In the genomic region with DNA sequence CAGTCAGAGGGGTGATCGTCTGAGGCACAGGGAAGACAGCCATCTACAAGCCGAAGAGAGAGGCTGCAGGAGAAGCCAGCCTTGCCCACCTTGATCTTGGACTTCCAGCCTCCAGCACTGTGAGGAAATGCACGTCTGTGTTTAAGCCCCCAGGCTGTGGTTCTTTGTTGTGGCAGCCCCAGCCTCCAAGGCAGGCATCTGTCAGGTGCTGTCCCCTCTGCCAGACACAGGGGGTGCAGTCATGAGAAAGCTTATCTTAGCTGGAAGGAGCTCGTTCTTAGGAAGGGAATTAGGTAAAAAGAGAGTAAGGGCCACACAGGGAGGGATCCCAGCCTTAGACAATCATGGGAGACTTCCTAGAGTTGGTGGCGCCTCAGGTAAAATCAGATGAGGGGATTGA, we compare ENCODE assay signal across 7 cellular contexts.
A peak's percentile ranks its signal among the peaks of the same experiment; 100 is the strongest.
DNase-seq lines count a peak whose midpoint lies in the region; ATAC-seq, FAIRE-seq and TF ChIP-seq lines count a peak whose summit lies in the region.
"Not testable (repeated sequence)": the region's sequence is repeated elsewhere in the genome, so short reads cannot be mapped to it uniquely, and the experiment has no call there.

No MANE protein-coding gene starts in this region.

- H3K79me1 ChIP-seq in H1 (ENCODE audit: low read depth, low read length) = not testable (repeated sequence)

- H3K9me3 Mint-ChIP-seq in GM23338, WTC11: not testable (repeated sequence)

- not testable (repeated sequence) for H3F3A ChIP-seq in GM23338 (replicated peaks; ENCODE audit: low read depth)

- not testable (repeated sequence) for H3K23ac ChIP-seq in H1 (ENCODE audit: insufficient read length)

- H2AFZ ChIP-seq in GM23338; K562 (ENCODE audit: low read depth, low read length); H1 (ENCODE audit: low read length); HepG2 (ENCODE audit: low read length): not testable (repeated sequence)

- FAIRE-seq in A549 (lab: Jason Lieb, UNC) = not testable (repeated sequence)
- FAIRE-seq in K562 (lab: Jason Lieb, UNC) (peak; percentile 51), bronchial epithelial cell (lab: Jason Lieb, UNC) (peak; percentile 83), H1 (lab: Jason Lieb, UNC) (peak; percentile 87), HepG2 (lab: Jason Lieb, UNC) (peak; percentile 34)

- not testable (repeated sequence) for H3K27me3 Mint-ChIP-seq in GM23338 (ENCODE audit: insufficient read depth, low read depth, poor library complexity); WTC11 (ENCODE audit: low read depth)

- BruUV-seq in K562 (replicated peaks; lab: Mats Ljungman, UMichigan); HepG2 (replicated peaks; lab: Mats Ljungman, UMichigan): not testable (repeated sequence)

- TF ChIP-seq POLR2A in A549 (IDR thresholded peaks at IDR 0.05; ENCODE audit: low read length); K562 (conservative IDR thresholded peaks at IDR 0.05); H1 (IDR thresholded peaks at IDR 0.05; ENCODE audit: control extremely low read depth in 1 of 2, low read depth in 2 of 2, low read length in 2 of 2); HepG2 (IDR thresholded peaks at IDR 0.05; ENCODE audit: insufficient read depth in 1 of 2, low read depth in 2 of 2, low read length in 2 of 2): not testable (repeated sequence)

- not testable (repeated sequence) for TF ChIP-seq CTCF in A549 (IDR thresholded peaks at IDR 0.05); GM23338 (conservative IDR thresholded peaks at IDR 0.05; ENCODE audit: low read depth in 2 of 2); WTC11 (IDR thresholded peaks at IDR 0.05); K562 (IDR thresholded peaks at IDR 0.05 in 2 of 3, conservative IDR thresholded peaks at IDR 0.05 in 1 of 3; ENCODE audit: insufficient read depth in 2 of 3, low read depth in 1 of 3, low read length in 3 of 3); bronchial epithelial cell (IDR thresholded peaks at IDR 0.05; ENCODE audit: insufficient read depth, low read length, severe bottlenecking); H1 (IDR thresholded peaks at IDR 0.05; ENCODE audit: control extremely low read depth in 1 of 3, insufficient read depth in 1 of 3, low read depth in 1 of 3, low read length in 3 of 3); HepG2 (CRISPR knock-in tag; IDR thresholded peaks at IDR 0.05)

- POLR2A ChIA-PET in A549 (lab: Yijun Ruan, JAX); WTC11 (lab: Charles Lee); K562 (lab: Yijun Ruan, JAX); H1 (lab: Charles Lee; ENCODE audit: partially characterized antibody); HepG2 (lab: Yijun Ruan, JAX): not testable (repeated sequence)

- not testable (repeated sequence) for H3K9me1 ChIP-seq in K562 (ENCODE audit: control insufficient read depth, insufficient read depth, low read length)

- H3K4me1 ChIP-seq in A549; GM23338 (ENCODE audit: insufficient read depth); K562 (replicated peaks in 1 of 2; ENCODE audit: control insufficient read depth in 2 of 2, insufficient read depth in 2 of 2, low read length in 2 of 2); H1 (replicated peaks in 1 of 4; ENCODE audit: control insufficient read depth in 3 of 4, insufficient read depth in 4 of 4, low read length in 3 of 4); HepG2 (ENCODE audit: insufficient read depth, low read length): not testable (repeated sequence)

- TF ChIP-seq RAD21 in A549 (conservative IDR thresholded peaks at IDR 0.05 in 1 of 2, IDR thresholded peaks at IDR 0.05 in 1 of 2); K562 (CRISPR knock-in tag; conservative IDR thresholded peaks at IDR 0.05 in 1 of 2, IDR thresholded peaks at IDR 0.05 in 1 of 2); H1 (IDR thresholded peaks at IDR 0.05 in 1 of 2, conservative IDR thresholded peaks at IDR 0.05 in 1 of 2; ENCODE audit: low read depth in 2 of 2, low read length in 2 of 2); HepG2 (CRISPR knock-in tag; IDR thresholded peaks at IDR 0.05): not testable (repeated sequence)

- not testable (repeated sequence) for H3K9ac ChIP-seq in K562 (ENCODE audit: insufficient read depth in 1 of 2, low read depth in 2 of 2, low read length in 2 of 2); H1 (replicated peaks in 1 of 4; ENCODE audit: extremely low read depth in 1 of 4, low read depth in 3 of 4, low read length in 3 of 4); HepG2 (ENCODE audit: insufficient read depth, low read depth, low read length)

- not testable (repeated sequence) for H3K4ac ChIP-seq in H1 (replicated peaks; ENCODE audit: insufficient read length, low read depth, low read length)

- not testable (repeated sequence) for H3K23me2 ChIP-seq in H1 (ENCODE audit: low read depth, low read length)

- not testable (repeated sequence) for H3K14ac ChIP-seq in H1 (ENCODE audit: insufficient read length)

- CTCF ChIA-PET in A549 (lab: Yijun Ruan, JAX); WTC11 (lab: Charles Lee); K562 (lab: Yijun Ruan, JAX; ENCODE audit: low intra/inter-chr PET ratio); H1 (lab: Charles Lee; ENCODE audit: partially characterized antibody); HepG2 (lab: Yijun Ruan, JAX; ENCODE audit: low intra/inter-chr PET ratio, low total read pairs): not testable (repeated sequence)

- H3K36me3 Mint-ChIP-seq in GM23338 (ENCODE audit: low read depth); WTC11: not testable (repeated sequence)

- not testable (repeated sequence) for H2BK120ac ChIP-seq in H1 (replicated peaks; ENCODE audit: low read depth, low read length)

- not testable (repeated sequence) for H3K4me3 ChIP-seq in A549; GM23338; K562; bronchial epithelial cell (ENCODE audit: low read depth, low read length); H1 (ENCODE audit: extremely low read depth in 1 of 4, insufficient read depth in 2 of 4, low read depth in 3 of 4, low read length in 4 of 4); HepG2 (replicated peaks in 1 of 3; ENCODE audit: insufficient read depth in 1 of 3, low read depth in 2 of 3, low read length in 3 of 3)

- not testable (repeated sequence) for H2BK12ac ChIP-seq in H1 (ENCODE audit: low read depth, low read length)

- peak; percentile 34 to 44; a peak in 2 of 6 replicates for ATAC-seq in A549
- peak; percentile 94 for ATAC-seq in GM23338
- peak; percentile 94 for ATAC-seq in WTC11
- ATAC-seq in K562, HepG2: not testable (repeated sequence)

- not testable (repeated sequence) for H2AK5ac ChIP-seq in H1 (ENCODE audit: low read depth, low read length)

- H3K27me3 ChIP-seq in GM23338 (ENCODE audit: insufficient read depth); K562 (ENCODE audit: control insufficient read depth in 2 of 2, insufficient read depth in 2 of 2, low read length in 2 of 2); bronchial epithelial cell (ENCODE audit: control insufficient read depth, insufficient read depth, low read length); H1 (replicated peaks in 1 of 4; ENCODE audit: control insufficient read depth in 3 of 4, extremely low read depth in 1 of 4, insufficient read depth in 3 of 4, low read length in 3 of 4); HepG2 (ENCODE audit: control insufficient read depth in 1 of 2, insufficient read depth in 2 of 2, low read length in 2 of 2): not testable (repeated sequence)

- not testable (repeated sequence) for H3K27ac Mint-ChIP-seq in GM23338, WTC11

- H3K9me2 ChIP-seq in GM23338 (ENCODE audit: insufficient read depth) = not testable (repeated sequence)

- TF ChIP-seq EP300 in A549 (IDR thresholded peaks at IDR 0.05); K562 (IDR thresholded peaks at IDR 0.05; ENCODE audit: low read length); H1 (IDR thresholded peaks at IDR 0.05; ENCODE audit: borderline replicate concordance in 1 of 2, low read depth in 2 of 2, low read length in 2 of 2); HepG2 (IDR thresholded peaks at IDR 0.05; ENCODE audit: low read depth in 2 of 2, low read length in 2 of 2); HepG2 (CRISPR knock-in tag; IDR thresholded peaks at IDR 0.05; ENCODE audit: borderline replicate concordance): not testable (repeated sequence)

- H4K91ac ChIP-seq in H1 (replicated peaks; ENCODE audit: insufficient read length, low read length) = not testable (repeated sequence)

- H3K56ac ChIP-seq in H1 (replicated peaks; ENCODE audit: insufficient read length, low read depth, low read length) = not testable (repeated sequence)

- H4K20me1 ChIP-seq in GM23338 (replicated peaks; ENCODE audit: insufficient read depth); K562 (replicated peaks; ENCODE audit: control insufficient read depth, insufficient read depth, low read length); H1 (replicated peaks in 1 of 2; ENCODE audit: control insufficient read depth in 1 of 2, insufficient read depth in 2 of 2, low read length in 2 of 2); HepG2 (ENCODE audit: insufficient read depth, low read length): not testable (repeated sequence)

- H4K5ac ChIP-seq in H1 (ENCODE audit: insufficient read length, low read depth, low read length) = not testable (repeated sequence)

- not testable (repeated sequence) for DNase-seq in A549 (ENCODE audit: low read depth in 1 of 2, low spot score in 1 of 2); GM23338 (ENCODE audit: low spot score); WTC11 (ENCODE audit: low spot score); K562 (ENCODE audit: extremely low read depth in 1 of 4, low spot score in 3 of 4); bronchial epithelial cell (ENCODE audit: low read depth); H1 (ENCODE audit: low read depth in 1 of 2, low spot score in 2 of 2); HepG2 (ENCODE audit: low spot score)

- H3K79me2 ChIP-seq in GM23338 (replicated peaks; ENCODE audit: insufficient read depth); K562 (ENCODE audit: control insufficient read depth, insufficient read depth, low read length); H1 (ENCODE audit: control insufficient read depth in 1 of 2, insufficient read depth in 2 of 2, low read length in 2 of 2); HepG2 (ENCODE audit: insufficient read depth, low read length): not testable (repeated sequence)

- no CpG with 5 or more reads among the region's 5 CpGs for WGBS in A549 (ENCODE audit: missing lambda C conversion rate)
- WGBS in K562 (ENCODE audit: insufficient coverage, low coverage, missing lambda C conversion rate) = no CpG with 5 or more reads among the region's 5 CpGs
- no CpG with 5 or more reads among the region's 5 CpGs for WGBS in H1 (ENCODE audit: extremely low coverage in 1 of 2, insufficient coverage in 1 of 2, insufficient read length in 1 of 2, insufficient replicate concordance in 2 of 2, low coverage in 1 of 2, low lambda C conversion rate in 2 of 2, missing lambda C conversion rate in 1 of 2), 2 experiments
- WGBS in HepG2 (ENCODE audit: low lambda C conversion rate) = no CpG with 5 or more reads among the region's 5 CpGs

- not testable (repeated sequence) for H2BK5ac ChIP-seq in H1 (ENCODE audit: low read depth, low read length)

- H3K4me2 ChIP-seq in A549; GM23338; K562 (ENCODE audit: insufficient read depth, low read length); H1 (ENCODE audit: insufficient read depth in 1 of 2, low read depth in 2 of 2, low read length in 2 of 2); HepG2 (ENCODE audit: low read depth, low read length): not testable (repeated sequence)

- in situ Hi-C loops in K562 (cut with MboI); HepG2 (cut with HindIII; ENCODE audit: extremely low pct_ligation_motif_present, low pct_unique_long_range_greater_than_20kb): not testable (repeated sequence)

- intact Hi-C loops in K562 (cut with micrococcal nuclease); HepG2 (cut with micrococcal nuclease; ENCODE audit: unreplicated experiment): not testable (repeated sequence)

- H2BK15ac ChIP-seq in H1 (ENCODE audit: low read length) = not testable (repeated sequence)

- not testable (repeated sequence) for H4K8ac ChIP-seq in H1 (ENCODE audit: extremely low read depth, insufficient read depth, low read length)

- H3K18ac ChIP-seq in H1 (ENCODE audit: extremely low read depth, low read length) = not testable (repeated sequence)

- H3K9me3 ChIP-seq in A549; K562 (replicated peaks; ENCODE audit: control insufficient read depth, insufficient read depth, low read depth, low read length); H1 (ENCODE audit: insufficient read depth in 2 of 2, low read depth in 1 of 2, low read length in 1 of 2); HepG2 (ENCODE audit: low read length): not testable (repeated sequence)

- not testable (repeated sequence) for H3K36me3 ChIP-seq in GM23338 (ENCODE audit: insufficient read depth); K562 (ENCODE audit: control insufficient read depth, insufficient read depth, low read length); bronchial epithelial cell (ENCODE audit: control insufficient read depth, insufficient read depth, low read length); H1 (ENCODE audit: control insufficient read depth in 2 of 4, insufficient read depth in 4 of 4, low read length in 3 of 4); HepG2 (replicated peaks in 1 of 2; ENCODE audit: control insufficient read depth in 1 of 2, insufficient read depth in 2 of 2, low read length in 2 of 2)

- not testable (repeated sequence) for H3K4me3 Mint-ChIP-seq in GM23338, WTC11

- H2BK20ac ChIP-seq in H1 (ENCODE audit: low read length) = not testable (repeated sequence)

- not testable (repeated sequence) for H3K4me1 Mint-ChIP-seq in GM23338, WTC11

- not testable (repeated sequence) for H3K27ac ChIP-seq in A549; GM23338 (ENCODE audit: low read depth); K562 (ENCODE audit: extremely low read depth, low read depth, low read length); H1 (ENCODE audit: low read depth, low read length); HepG2 (ENCODE audit: extremely low read length, insufficient read depth, low read length)
